Comparison of ENCODE assay signal across 9 cellular contexts in the genomic region with DNA sequence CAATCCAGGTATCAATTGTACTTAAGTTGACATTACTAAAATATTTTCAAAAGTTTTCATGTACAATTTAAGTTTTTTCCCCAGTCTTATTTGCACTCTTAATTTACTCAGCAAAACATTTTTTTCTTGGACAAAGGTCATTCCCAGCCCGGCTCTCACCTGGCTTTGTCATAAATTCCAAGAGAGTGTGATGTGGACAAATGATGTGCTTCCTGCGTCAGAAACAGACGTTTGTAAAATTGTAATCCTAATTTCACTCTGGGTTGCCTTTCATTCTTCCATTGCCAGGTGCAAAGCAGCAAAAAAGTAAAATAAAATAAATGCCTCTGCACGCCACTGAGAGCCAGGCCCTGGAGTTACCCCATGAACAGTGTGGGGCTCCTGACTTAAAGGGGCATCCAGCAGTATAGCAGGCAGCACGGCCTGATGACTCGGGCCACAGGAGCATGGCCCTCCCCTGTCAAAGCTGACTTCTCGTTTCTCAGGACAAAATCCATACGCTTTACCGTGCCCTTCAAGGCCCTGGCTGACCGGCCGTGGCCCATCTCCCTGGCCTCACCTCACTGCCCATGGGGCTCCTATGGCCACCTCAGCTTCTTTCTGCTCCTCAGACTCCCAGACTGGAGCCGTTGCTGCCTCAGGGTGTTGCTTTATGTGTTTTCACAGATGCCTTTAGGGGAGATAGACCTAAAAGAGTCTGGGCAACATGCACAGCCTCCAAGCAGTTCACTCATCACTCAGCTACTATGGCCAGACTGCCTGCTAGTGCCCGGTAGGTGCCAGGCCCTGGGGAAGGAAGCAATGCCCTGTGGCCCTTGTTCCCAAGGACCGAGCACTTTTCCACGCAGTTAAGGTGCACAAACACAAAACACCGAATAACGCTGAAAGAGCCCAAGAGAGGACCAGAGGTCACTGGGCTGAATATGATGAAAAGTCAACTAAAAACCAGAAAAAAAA. TPM values are rescaled to one million over a fixed set of nuclear protein-coding genes. Genes with fewer than 3 reads are reported as not detected.
DNase-seq lines count a peak whose midpoint lies in the region; ATAC-seq, FAIRE-seq and TF ChIP-seq lines count a peak whose summit lies in the region.
"Had no signal": no experiment of that assay in that cellular context is flagged by ENCODE, and none has a peak within 500 bp of the region (broad histone marks: within the 10 kb centered on the region; RNA-seq: fewer than 3 reads in every experiment).

No MANE protein-coding gene starts in this region.

- H3K4me1 ChIP-seq in GM12878 (ENCODE audit: control insufficient read depth, insufficient read depth, low read length) (peaks cover 18% of the 10 kb centered on the region), trophoblast cell (ENCODE audit: control insufficient read depth in 1 of 2, insufficient read depth in 2 of 2, low read length in 2 of 2) (peaks cover 0 to 3% of the 10 kb centered on the region in 2 experiments)

- TF ChIP-seq EP300 in GM12878 (IDR thresholded peaks at IDR 0.05; ENCODE audit: borderline replicate concordance in 1 of 2, control insufficient read depth in 1 of 2, low read depth in 2 of 2, low read length in 2 of 2): no peak

- H4K12ac ChIP-seq in trophoblast cell (ENCODE audit: low read depth, low read length): no peak overlapping the region

- no peak for TF ChIP-seq POLR2A in GM12878 (IDR thresholded peaks at IDR 0.05; ENCODE audit: low read depth, low read length)

- H2AK5ac ChIP-seq in trophoblast cell (ENCODE audit: low read length): no peak overlapping the region

- SMC1A ChIA-PET in GM12878 (lab: Charles Lee; ENCODE audit: uncharacterized antibody, unreplicated experiment): interaction anchor here (0.7 to 7.3 kb wide), 12 partner anchors 8 to 81 kb away, joined by 3 to 106 read pairs (median 9); partner anchors contain the start of genes RALB and TMEM185B

- H4K20me1 ChIP-seq in GM12878 (ENCODE audit: control insufficient read depth, insufficient read depth): no peaks in the 10 kb centered on the region

- no peak overlapping the region for H3K27ac Mint-ChIP-seq in nephron progenitor cell

- no peak overlapping the region for H3K4me3 Mint-ChIP-seq in nephron progenitor cell

- H4K8ac ChIP-seq in trophoblast cell (ENCODE audit: low read depth, low read length): no peak overlapping the region

- H3K4me3 ChIP-seq in GM12875 (ENCODE audit: low read depth, low read length): peak overlapping the region; percentile 59
- H3K4me3 ChIP-seq in GM12878: peak overlapping the region; percentile 89
- no peak overlapping the region for H3K4me3 ChIP-seq in trophoblast cell (ENCODE audit: low read depth, low read length)

- peaks cover 36% of the 10 kb centered on the region for H3K79me2 ChIP-seq in GM12878 (ENCODE audit: control insufficient read depth, insufficient read depth, low read length)
- no peaks in the 10 kb centered on the region for H3K79me2 ChIP-seq in trophoblast cell (ENCODE audit: control insufficient read depth, insufficient read depth, low read length, poor library complexity)

- H3K4me2 ChIP-seq in GM12878 (ENCODE audit: control insufficient read depth, insufficient read depth): peak overlapping the region; percentile 81
- no peak overlapping the region for H3K4me2 ChIP-seq in trophoblast cell (ENCODE audit: low read length)

- no peaks in the 10 kb centered on the region for H3K79me1 ChIP-seq in trophoblast cell (ENCODE audit: low read length)

- H2AFZ ChIP-seq in GM12878 (ENCODE audit: control insufficient read depth, low read depth, low read length): peak overlapping the region; percentile 6
- H2AFZ ChIP-seq in trophoblast cell (ENCODE audit: insufficient read depth, low read length, poor library complexity): no peak overlapping the region

- POLR2A ChIA-PET in GM12878 (lab: Charles Lee): interaction anchor here (0.6 to 4.2 kb wide), 13 partner anchors 8 to 552 kb away, joined by 3 to 22 read pairs (median 4); partner anchors contain the start of genes RALB, TMEM177 and TMEM185B

- no peaks in the 10 kb centered on the region for H3K36me3 Mint-ChIP-seq in nephron progenitor cell (ENCODE audit: low read depth)

- no peak overlapping the region for H2BK5ac ChIP-seq in trophoblast cell (ENCODE audit: low read depth, low read length, poor library complexity)

- H3K27me3 Mint-ChIP-seq in nephron progenitor cell (ENCODE audit: low read depth, poor library complexity): peaks cover 37% of the 10 kb centered on the region

- no peak overlapping the region for H3K23ac ChIP-seq in trophoblast cell (ENCODE audit: low read length)

- TF ChIP-seq CTCF in GM12875 (IDR thresholded peaks at IDR 0.05; ENCODE audit: borderline replicate concordance, insufficient read depth, low read depth, low read length): no peak
- TF ChIP-seq CTCF in GM12878 (IDR thresholded peaks at IDR 0.05 in 2 of 3, conservative IDR thresholded peaks at IDR 0.05 in 1 of 3; ENCODE audit: control insufficient read depth in 2 of 3, extremely low read depth in 1 of 3, insufficient read depth in 1 of 3, low read depth in 3 of 3, low read length in 3 of 3): no peak
- no peak for TF ChIP-seq CTCF in nephron progenitor cell (IDR thresholded peaks at IDR 0.05)

- no peak overlapping the region for H3K18ac ChIP-seq in trophoblast cell (ENCODE audit: low read length)

- no TSS peak for BruUV-seq in GM12878 (replicated peaks; lab: Mats Ljungman, UMichigan)

- intact Hi-C loops in GM12878 (cut with micrococcal nuclease; ENCODE audit: unreplicated experiment): loop anchor here (2.0 to 5.0 kb wide), 4 partner anchors 22 to 473 kb away; partner anchors contain the start of genes PTPN4 and RALB

- ATAC-seq in HG03175 (IDR thresholded peaks at IDR 0.05; ENCODE audit: unreplicated experiment): peak; percentile 22
- ATAC-seq in GM12878: peak; percentile 61

- H2BK12ac ChIP-seq in trophoblast cell (ENCODE audit: low read length): no peak overlapping the region

- H3K9me3 ChIP-seq in GM12878 (replicated peaks; ENCODE audit: control insufficient read depth, insufficient read depth, low read length): no peaks in the 10 kb centered on the region
- H3K9me3 ChIP-seq in trophoblast cell (ENCODE audit: insufficient read depth, low read depth, low read length): peaks cover 4% of the 10 kb centered on the region

- H2BK120ac ChIP-seq in trophoblast cell (ENCODE audit: insufficient read depth, low read length, poor library complexity): no peak overlapping the region

- no peak for DNase-seq in GM12878 (ENCODE audit: low read depth, low spot score)
- DNase-seq in trophoblast cell: peak; percentile 66 to 84
- DNase-seq in stimulated activated CD4-positive, alpha-beta T cell treated with anti-CD3 and anti-CD28 coated beads, Interleukin-12 subunit alpha, Interleukin-12 subunit beta, amount 100 ng/mL, for 4 hours: no peak
- DNase-seq in DMS153 (lab: John Stamatoyannopoulos, UW): no peak
- DNase-seq in nephron progenitor cell: no peak
- DNase-seq: Kasumi-1, NCI-H524 treated with DMSO at 0.1 percent for 48 hours had no signal

- FAIRE-seq in GM12878 (lab: Jason Lieb, UNC): no peak

- no peak overlapping the region for H3K4ac ChIP-seq in trophoblast cell (ENCODE audit: low read depth, low read length)

- H4K91ac ChIP-seq in trophoblast cell (ENCODE audit: low read depth, low read length): no peak overlapping the region

- no peaks in the 10 kb centered on the region for H3K36me3 ChIP-seq in GM12878 (ENCODE audit: control insufficient read depth in 2 of 2, insufficient read depth in 2 of 2, low read length in 1 of 2)
- H3K36me3 ChIP-seq in trophoblast cell (ENCODE audit: control insufficient read depth in 1 of 2, insufficient read depth in 2 of 2, low read length in 2 of 2): no peaks in the 10 kb centered on the region

- RAD21 ChIA-PET in GM12878 (lab: Charles Lee; ENCODE audit: unreplicated experiment): interaction anchor here (1.3 to 4.7 kb wide), 9 partner anchors 7 to 81 kb away, joined by 4 to 64 read pairs (median 8); partner anchors contain the start of genes RALB and TMEM185B

- CTCF ChIA-PET in GM12878 (lab: Yijun Ruan, JAX): interaction anchor here (0.8 to 6.0 kb wide), 10 partner anchors 10 to 81 kb away, joined by 3 to 52 read pairs (median 6); partner anchors contain the start of gene RALB

- peaks cover 48% of the 10 kb centered on the region for H3K4me1 Mint-ChIP-seq in nephron progenitor cell

- H3K27me3 ChIP-seq in GM12878 (replicated peaks in 1 of 2; ENCODE audit: control insufficient read depth in 2 of 2, insufficient read depth in 2 of 2, low read length in 1 of 2): no peaks in the 10 kb centered on the region
- H3K27me3 ChIP-seq in trophoblast cell (ENCODE audit: insufficient read depth, low read length): no peaks in the 10 kb centered on the region

- 2% methylated on average over 17 of the region's 17 CpGs for WGBS in GM12878 (ENCODE audit: insufficient coverage, insufficient replicate concordance, low lambda C conversion rate, missing lambda C conversion rate)
- no CpG with 5 or more reads among the region's 17 CpGs for WGBS in trophoblast cell (ENCODE audit: extremely low coverage, insufficient coverage, insufficient read length)

- H3K9ac ChIP-seq in GM12878 (ENCODE audit: control insufficient read depth, insufficient read depth, low read length) (peak overlapping the region; percentile 85), trophoblast cell (ENCODE audit: low read length) (no peak overlapping the region)

- no peaks in the 10 kb centered on the region for H3K9me3 Mint-ChIP-seq in nephron progenitor cell

- no peak overlapping the region for H3K14ac ChIP-seq in trophoblast cell (ENCODE audit: low read length)

- H3K27ac ChIP-seq in GM12878 (ENCODE audit: control insufficient read depth, insufficient read depth) (peak overlapping the region; percentile 97), trophoblast cell (ENCODE audit: low read depth, low read length) (no peak overlapping the region)

- no peak for TF ChIP-seq RAD21 in GM12878 (IDR thresholded peaks at IDR 0.05; ENCODE audit: insufficient read depth, low read depth, low read length)

- in situ Hi-C loops in GM12878 (cut with MboI): no loop called here

RNA-seq across cellular contexts. Expression of gene TMEM185B, which starts 7.6 kb away (rescaled TPM):
- 24.6 and 27.0 TPM in 2 replicates for total RNA-seq in GM12878 (2013; cell fraction: nucleolus; rRNA removed)
- total RNA-seq in GM12878 (2014; rRNA removed) (17.2 and 18.0 TPM in 2 replicates), GM12878 (2014; rRNA removed; fragmentation: Illumina TruSeq; extraction: Trizol) (7.3 and 7.6 TPM in 2 replicates), GM12878 (2021) (19.7 and 20.9 TPM in 2 replicates)
- 7.1 TPM for polyA plus RNA-seq in GM12878 (2011; ENCODE audit: low read depth)
- polyA plus RNA-seq in GM12878 (2011; rRNA removed) (5.5 and 8.7 TPM in 2 replicates), GM12878 (2014; fragmentation: Illumina TruSeq; extraction: Trizol) (18.1 and 19.4 TPM in 2 replicates), GM12878 (2014; fragmentation: Nextera tagmentation; extraction: Ambion mirVana) (1 to 10 TPM; 2.4 to 3.2 TPM), GM12878 (2014; rRNA removed) (12.5 and 14.1 TPM in 2 replicates), GM12878 (2016; fragmentation: Nextera tagmentation; extraction: Ambion mirVana) (10 to 100 TPM; 16.5 to 17.5 TPM)
- polyA plus RNA-seq in GM12878 (2011; cell fraction: cytosol; rRNA removed): 9.9 and 12.3 TPM in 2 replicates
- polyA plus RNA-seq in GM12878 (2011; cell fraction: nucleus; rRNA removed): 20.8 and 23.2 TPM in 2 replicates
- polyA plus RNA-seq in GM12878 (2012): 10.4 and 13.4 TPM in 2 replicates
- polyA minus RNA-seq in GM12878 (2011; rRNA and poly(A)+ RNA removed): 10.8 and 12.3 TPM in 2 replicates
- polyA minus RNA-seq in GM12878 (2011; cell fraction: cytosol; rRNA and poly(A)+ RNA removed): 4.2 and 4.3 TPM in 2 replicates
- 14.5 and 25.3 TPM in 2 replicates for polyA minus RNA-seq in GM12878 (2011; cell fraction: nucleus; rRNA and poly(A)+ RNA removed)
- 10.6 and 10.8 TPM in 2 replicates for polyA plus RNA-seq in trophoblast cell (2013)

RNA-seq across cellular contexts. Expression of gene RALB, which starts 21.9 kb away (rescaled TPM):
- 11.1 and 12.0 TPM in 2 replicates for total RNA-seq in GM12878 (2013; cell fraction: nucleolus; rRNA removed)
- total RNA-seq in GM12878 (2014; rRNA removed) (21.3 and 26.6 TPM in 2 replicates), GM12878 (2014; rRNA removed; fragmentation: Illumina TruSeq; extraction: Trizol) (23.5 and 24.7 TPM in 2 replicates), GM12878 (2021) (21.7 and 22.5 TPM in 2 replicates)
- 25.6 TPM for polyA plus RNA-seq in GM12878 (2011; ENCODE audit: low read depth)
- polyA plus RNA-seq in GM12878 (2011; rRNA removed) (39.9 and 58.5 TPM in 2 replicates), GM12878 (2014; fragmentation: Illumina TruSeq; extraction: Trizol) (36.6 and 40.7 TPM in 2 replicates), GM12878 (2014; fragmentation: Nextera tagmentation; extraction: Ambion mirVana) (10 to 100 TPM in 1 of 2 experiments, 1 to 10 TPM in 1; 8.3 to 15.9 TPM), GM12878 (2014; rRNA removed) (18.6 and 23.6 TPM in 2 replicates), GM12878 (2016; fragmentation: Nextera tagmentation; extraction: Ambion mirVana) (10 to 100 TPM; 47.6 to 54.0 TPM)
- polyA plus RNA-seq in GM12878 (2011; cell fraction: cytosol; rRNA removed): 23.2 and 27.7 TPM in 2 replicates
- polyA plus RNA-seq in GM12878 (2011; cell fraction: nucleus; rRNA removed): 12.5 and 12.6 TPM in 2 replicates
- 33.2 and 42.0 TPM in 2 replicates for polyA plus RNA-seq in GM12878 (2012)
- polyA minus RNA-seq in GM12878 (2011; rRNA and poly(A)+ RNA removed): 14.6 and 17.8 TPM in 2 replicates
- polyA minus RNA-seq in GM12878 (2011; cell fraction: cytosol; rRNA and poly(A)+ RNA removed): 7.1 and 10.8 TPM in 2 replicates
- 3.9 and 6.3 TPM in 2 replicates for polyA minus RNA-seq in GM12878 (2011; cell fraction: nucleus; rRNA and poly(A)+ RNA removed)
- polyA plus RNA-seq in trophoblast cell (2013): 61.1 and 61.5 TPM in 2 replicates

Comparison
In these comparisons a context has a peak if more than half of its experiments do, and no peak if none do; other contexts are left out.
1. DNase-seq: peak in trophoblast cell (2 of 2); none in GM12878 (single experiment), stimulated activated CD4-positive, alpha-beta T cell treated with anti-CD3 and anti-CD28 coated beads, Interleukin-12 subunit alpha, Interleukin-12 subunit beta, amount 100 ng/mL, for 4 hours (single experiment), DMS153 (single experiment) and nephron progenitor cell (single experiment).